ENCODE assay signal across 1 cellular context in genomic region chr17:63425478-63425877, GRCh38.
TF ChIP-seq lines count a peak whose summit lies in the region.

No MANE protein-coding gene starts in this region.

TF ChIP-seq in HepG2, 621 proteins besides CTCF, POLR2A, EP300 and RAD21 (continued from another document and continues in another):
- no peak for TF ChIP-seq ZNF687 (CRISPR knock-in tag; IDR thresholded peaks at IDR 0.05)
- TF ChIP-seq ZNF24 (IDR thresholded peaks at IDR 0.05): no peak
- no peak for TF ChIP-seq ZNF205 (CRISPR knock-in tag; IDR thresholded peaks at IDR 0.05)
- no peak for TF ChIP-seq ATM (IDR thresholded peaks at IDR 0.05; ENCODE audit: borderline replicate concordance)
- no peak for TF ChIP-seq KLF9 (CRISPR knock-in tag; IDR thresholded peaks at IDR 0.05; ENCODE audit: low read depth)
- TF ChIP-seq HMGXB4 (CRISPR knock-in tag; IDR thresholded peaks at IDR 0.05; ENCODE audit: borderline replicate concordance in 1 of 2, low read depth in 1 of 2): 0 out of 4 replicates have a peak, but pooled peaks of 1 of the 2 experiments have one; percentile 57
- no peak for TF ChIP-seq MIER3 (CRISPR knock-in tag; IDR thresholded peaks at IDR 0.05; ENCODE audit: borderline replicate concordance)
- peak; percentile 60; the same call in 1 of the 2 replicates for TF ChIP-seq IKZF5 (CRISPR knock-in tag; IDR thresholded peaks at IDR 0.05)
- TF ChIP-seq HDAC2 (CRISPR knock-in tag; IDR thresholded peaks at IDR 0.05): peak; percentile 16; the same call in 1 of the 2 replicates
- TF ChIP-seq NFYC (CRISPR knock-in tag; IDR thresholded peaks at IDR 0.05): 0 out of 2 replicates have a peak, but pooled peaks have one; percentile 17
- peak; percentile 64 for TF ChIP-seq JARID2 (CRISPR knock-in tag; IDR thresholded peaks at IDR 0.05; ENCODE audit: insufficient replicate concordance)
- TF ChIP-seq SOX13 (IDR thresholded peaks at IDR 0.05): no peak
- TF ChIP-seq SOX13 (CRISPR knock-in tag; conservative IDR thresholded peaks at IDR 0.05 in 1 of 2, IDR thresholded peaks at IDR 0.05 in 1 of 2): no peak
- TF ChIP-seq FUBP1 (CRISPR knock-in tag; IDR thresholded peaks at IDR 0.05; ENCODE audit: borderline replicate concordance): 0 out of 2 replicates have a peak, but pooled peaks have one; percentile 46
- TF ChIP-seq ZNF615 (CRISPR knock-in tag; IDR thresholded peaks at IDR 0.05; ENCODE audit: borderline replicate concordance): no peak
- TF ChIP-seq HOXA9 (CRISPR knock-in tag; IDR thresholded peaks at IDR 0.05; ENCODE audit: borderline replicate concordance): no peak
- no peak for TF ChIP-seq AHR (CRISPR knock-in tag; IDR thresholded peaks at IDR 0.05)
- no peak for TF ChIP-seq TBL1XR1 (IDR thresholded peaks at IDR 0.05; ENCODE audit: borderline replicate concordance, low read length, partially characterized antibody)
- TF ChIP-seq ZBTB25 (CRISPR knock-in tag; IDR thresholded peaks at IDR 0.05): 0 out of 2 replicates have a peak, but pooled peaks have one; percentile 53
- TF ChIP-seq ZNF33B (CRISPR knock-in tag; IDR thresholded peaks at IDR 0.05): no peak
- no peak for TF ChIP-seq ZNF552 (CRISPR knock-in tag; IDR thresholded peaks at IDR 0.05; ENCODE audit: borderline replicate concordance)
- no peak for TF ChIP-seq RNF219 (CRISPR knock-in tag; IDR thresholded peaks at IDR 0.05)
- TF ChIP-seq HNF4G (IDR thresholded peaks at IDR 0.05; ENCODE audit: borderline replicate concordance, low read depth, low read length): no peak
- no peak for TF ChIP-seq HNF4G (CRISPR knock-in tag; IDR thresholded peaks at IDR 0.05; ENCODE audit: borderline replicate concordance, low read depth)
- no peak for TF ChIP-seq ONECUT2 (CRISPR knock-in tag; IDR thresholded peaks at IDR 0.05)
- TF ChIP-seq ZNF10 (CRISPR knock-in tag; IDR thresholded peaks at IDR 0.05; ENCODE audit: borderline replicate concordance, low read depth): no peak
- no peak for TF ChIP-seq ZNF670 (CRISPR knock-in tag; IDR thresholded peaks at IDR 0.05; ENCODE audit: borderline replicate concordance)
- no peak for TF ChIP-seq ZMYM3 (CRISPR knock-in tag; IDR thresholded peaks at IDR 0.05)
- 0 out of 2 replicates have a peak, but pooled peaks have one; percentile 34 for TF ChIP-seq SMAD3 (CRISPR knock-in tag; IDR thresholded peaks at IDR 0.05)
- no peak for TF ChIP-seq ZNF512 (CRISPR knock-in tag; IDR thresholded peaks at IDR 0.05)
- peak; percentile 49; the same call in 1 of the 2 replicates for TF ChIP-seq ZNF598 (CRISPR knock-in tag; IDR thresholded peaks at IDR 0.05; ENCODE audit: borderline replicate concordance)
- no peak for TF ChIP-seq ZNF75D (CRISPR knock-in tag; IDR thresholded peaks at IDR 0.05; ENCODE audit: borderline replicate concordance)
- TF ChIP-seq MTA1 (CRISPR knock-in tag; IDR thresholded peaks at IDR 0.05; ENCODE audit: borderline replicate concordance): no peak
- no peak for TF ChIP-seq NR2F2 (IDR thresholded peaks at IDR 0.05; ENCODE audit: borderline replicate concordance, low read depth)
- TF ChIP-seq MXD4 (CRISPR knock-in tag; IDR thresholded peaks at IDR 0.05): peak; percentile 49; the same call in 1 of the 2 replicates
- no peak for TF ChIP-seq ZNF251 (CRISPR knock-in tag; IDR thresholded peaks at IDR 0.05)
- TF ChIP-seq SKIL (CRISPR knock-in tag; IDR thresholded peaks at IDR 0.05; ENCODE audit: borderline replicate concordance): no peak
- no peak for TF ChIP-seq MXD3 (CRISPR knock-in tag; IDR thresholded peaks at IDR 0.05)
- TF ChIP-seq ZNF512B (CRISPR knock-in tag; IDR thresholded peaks at IDR 0.05; ENCODE audit: borderline replicate concordance): no peak
- no peak for TF ChIP-seq ZNF577 (CRISPR knock-in tag; IDR thresholded peaks at IDR 0.05; ENCODE audit: borderline replicate concordance, low read depth)
- no peak for TF ChIP-seq ZFY (CRISPR knock-in tag; IDR thresholded peaks at IDR 0.05)
- TF ChIP-seq ZNF543 (CRISPR knock-in tag; IDR thresholded peaks at IDR 0.05): no peak
- TF ChIP-seq PHF20 (CRISPR knock-in tag; IDR thresholded peaks at IDR 0.05): no peak
